Comparison of ENCODE assay signal across 14 cellular contexts in the genomic region with DNA sequence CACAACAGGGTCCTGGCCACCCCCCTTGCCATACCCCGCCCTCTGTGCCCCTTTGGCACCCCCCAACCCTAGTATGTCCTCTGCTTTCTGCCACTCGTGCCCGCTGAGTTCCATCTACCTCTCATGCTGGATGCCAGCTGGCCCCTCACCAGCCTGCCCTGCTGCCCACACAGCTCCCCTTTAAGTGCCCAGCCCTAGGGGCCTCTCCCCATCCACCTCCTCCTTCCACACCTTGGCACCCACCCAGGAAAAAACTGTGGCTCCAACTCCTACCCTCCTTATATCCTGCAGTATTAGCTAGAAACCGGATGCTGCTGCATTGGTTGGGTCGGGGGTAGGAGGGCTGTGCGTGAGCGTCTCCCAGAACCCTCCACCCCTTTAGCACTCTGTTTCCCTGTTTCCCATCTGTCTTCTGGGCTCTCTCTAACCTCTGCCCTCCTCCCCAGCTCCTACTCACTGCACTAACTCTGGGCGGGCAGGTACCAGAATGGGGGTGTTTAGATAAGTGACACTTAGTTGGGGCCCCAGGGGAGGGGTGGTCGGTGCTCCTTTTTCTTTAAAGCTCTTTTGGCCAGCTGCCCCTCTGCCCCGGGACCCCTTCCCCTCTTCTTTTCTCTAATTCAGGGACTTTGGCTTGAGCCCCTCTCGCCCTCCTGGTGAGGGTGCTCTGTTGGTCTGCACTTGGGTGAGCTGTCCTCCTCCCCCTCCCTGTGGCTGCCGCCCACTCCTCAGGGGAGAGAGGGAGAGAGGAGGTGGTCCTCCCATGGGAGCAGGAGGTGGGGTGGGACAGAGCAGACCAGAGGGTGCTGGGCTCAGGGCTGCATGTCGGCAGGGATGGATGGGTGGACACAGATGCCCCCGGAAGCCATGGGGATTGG. TPM values are rescaled to one million over a fixed set of nuclear protein-coding genes. Genes with fewer than 3 reads are reported as not detected.
DNase-seq lines count a peak whose midpoint lies in the region; ATAC-seq and TF ChIP-seq lines count a peak whose summit lies in the region.
"Had no signal": no experiment of that assay in that cellular context is flagged by ENCODE, and none has a peak within 500 bp of the region (broad histone marks: within the 10 kb centered on the region; RNA-seq: fewer than 3 reads in every experiment).

No MANE protein-coding gene starts in this region.

- DNase-seq in NCI-H1694 treated with DMSO at 0.1 percent for 48 hours (lab: John Stamatoyannopoulos, UW) = peak; percentile 36
- no peak for DNase-seq in left ventricle myocardium inferior
- no peak for DNase-seq in stimulated activated effector memory CD8-positive, alpha-beta T cell treated with anti-CD3 and anti-CD28 coated beads, Interleukin-12 subunit alpha, Interleukin-12 subunit beta, amount 100 ng/mL, for 72 hours (ENCODE audit: low spot score in 2 of 2)
- no peak for DNase-seq in NCI-H2081 treated with DMSO at 0.1 percent for 48 hours (lab: John Stamatoyannopoulos, UW)
- no peak for DNase-seq in RPMI8226
- no peak for DNase-seq in hypothalamus (lab: John Stamatoyannopoulos, UW)
- DNase-seq: activated CD4-positive, alpha-beta T cell treated with anti-CD3 and anti-CD28 coated beads, Interleukin-2, amount 50 U/mL, for 48 hours; activated effector memory CD4-positive, alpha-beta T cell treated with Interleukin-2 at 50 U/mL for 16 hours; GDM1; MG63; natural killer cell had no signal

- peak overlapping the region; percentile 74 to 100 (median 95) for H3K4me2 ChIP-seq in BLaER1 treated with 17β-estradiol and CSF1 and Interleukin-3, amounts not matched to agents 10 nM and 100 nM

- intact Hi-C loops in left ventricle myocardium inferior (cut with micrococcal nuclease) = no loop called here

- H3K27ac Mint-ChIP-seq in stimulated activated effector memory CD8-positive, alpha-beta T cell treated with anti-CD3 and anti-CD28 coated beads, Interleukin-12 subunit alpha, Interleukin-12 subunit beta, amount 100 ng/mL, for 72 hours = peak overlapping the region; percentile 86

- H4K20me1 ChIP-seq in BLaER1 treated with 17β-estradiol and CSF1 and Interleukin-3, amounts not matched to agents 10 nM and 100 nM = peaks cover 0 to 7% (median 0%) of the 10 kb centered on the region in 11 experiments; a peak in 1 of 22 replicates

- H3K9ac ChIP-seq in BLaER1 treated with 17β-estradiol and CSF1 and Interleukin-3, amounts not matched to agents 10 nM and 100 nM = peak overlapping the region in 9 of 11 experiments; percentile 13 to 62 (median 50); a peak in 14 of 22 replicates

- peaks cover 89% of the 10 kb centered on the region for H3K36me3 Mint-ChIP-seq in stimulated activated effector memory CD8-positive, alpha-beta T cell treated with anti-CD3 and anti-CD28 coated beads, Interleukin-12 subunit alpha, Interleukin-12 subunit beta, amount 100 ng/mL, for 72 hours

- no peak overlapping the region for H3K4me3 Mint-ChIP-seq in stimulated activated effector memory CD8-positive, alpha-beta T cell treated with anti-CD3 and anti-CD28 coated beads, Interleukin-12 subunit alpha, Interleukin-12 subunit beta, amount 100 ng/mL, for 72 hours
- H3K4me3 Mint-ChIP-seq: natural killer cell had no signal

- H3K27ac ChIP-seq in BLaER1 treated with 17β-estradiol and CSF1 and Interleukin-3, amounts not matched to agents 10 nM and 100 nM = peak overlapping the region in 8 of 11 experiments; percentile 24 to 73 (median 49); a peak in 14 of 22 replicates
- H3K27ac ChIP-seq in left ventricle myocardium inferior (replicated peaks) = peak overlapping the region; percentile 100
- H3K27ac ChIP-seq: C4-2B had no signal

- H3K4me1 Mint-ChIP-seq in stimulated activated effector memory CD8-positive, alpha-beta T cell treated with anti-CD3 and anti-CD28 coated beads, Interleukin-12 subunit alpha, Interleukin-12 subunit beta, amount 100 ng/mL, for 72 hours = peaks cover 35% of the 10 kb centered on the region

- no peak for ATAC-seq in stimulated activated effector memory CD8-positive, alpha-beta T cell treated with anti-CD3 and anti-CD28 coated beads, Interleukin-12 subunit alpha, Interleukin-12 subunit beta, amount 100 ng/mL, for 72 hours
- ATAC-seq in HG03457 (IDR thresholded peaks at IDR 0.05; ENCODE audit: unreplicated experiment) = no peak
- ATAC-seq: natural killer cell had no signal

- no peaks in the 10 kb centered on the region for H3K9me3 Mint-ChIP-seq in stimulated activated effector memory CD8-positive, alpha-beta T cell treated with anti-CD3 and anti-CD28 coated beads, Interleukin-12 subunit alpha, Interleukin-12 subunit beta, amount 100 ng/mL, for 72 hours
- H3K9me3 Mint-ChIP-seq: natural killer cell had no signal

- H3K9me3 ChIP-seq in BLaER1 treated with 17β-estradiol and CSF1 and Interleukin-3, amounts not matched to agents 10 nM and 100 nM (replicated peaks in 1 of 11) = no peaks in the 10 kb centered on the region
- no peaks in the 10 kb centered on the region for H3K9me3 ChIP-seq in left ventricle myocardium inferior (replicated peaks)
- H3K9me3 ChIP-seq: MG63 had no signal

- TF ChIP-seq CTCF in left ventricle myocardium inferior (IDR thresholded peaks at IDR 0.05; ENCODE audit: borderline replicate concordance) = no peak

- H3K4me3 ChIP-seq in BLaER1 treated with 17β-estradiol and CSF1 and Interleukin-3, amounts not matched to agents 10 nM and 100 nM = no peak overlapping the region; a peak in 2 of 20 replicates
- no peak overlapping the region for H3K4me3 ChIP-seq in left ventricle myocardium inferior
- H3K4me3 ChIP-seq: MG63 had no signal

- H3K27me3 ChIP-seq in BLaER1 treated with 17β-estradiol and CSF1 and Interleukin-3, amounts not matched to agents 10 nM and 100 nM = no peaks in the 10 kb centered on the region
- H3K27me3 ChIP-seq in left ventricle myocardium inferior (ENCODE audit: low read depth) = no peaks in the 10 kb centered on the region
- H3K27me3 ChIP-seq: MG63 had no signal

- peaks cover 65 to 71% (median 66%) of the 10 kb centered on the region in 10 experiments for H3K4me1 ChIP-seq in BLaER1 treated with 17β-estradiol and CSF1 and Interleukin-3, amounts not matched to agents 10 nM and 100 nM
- peaks cover 80% of the 10 kb centered on the region for H3K4me1 ChIP-seq in left ventricle myocardium inferior

- H3K36me3 ChIP-seq in BLaER1 treated with 17β-estradiol and CSF1 and Interleukin-3, amounts not matched to agents 10 nM and 100 nM = peaks cover 23 to 66% (median 49%) of the 10 kb centered on the region in 11 experiments
- H3K36me3 ChIP-seq in left ventricle myocardium inferior = peaks cover 77% of the 10 kb centered on the region

RNA-seq across cellular contexts. Expression of gene NR1D1, which starts 9.9 kb away (rescaled TPM):
- total RNA-seq in left ventricle myocardium inferior = 19.1 TPM

RNA-seq across cellular contexts. Expression of gene THRA, which starts 27.7 kb away (rescaled TPM):
- total RNA-seq in left ventricle myocardium inferior = 78.3 TPM

RNA-seq across cellular contexts. Expression of gene MSL1, which starts 31.3 kb away (rescaled TPM):
- total RNA-seq in left ventricle myocardium inferior = 39.8 TPM

RNA-seq across cellular contexts. Expression of gene MED24, which starts 36.3 kb away (rescaled TPM):
- total RNA-seq in left ventricle myocardium inferior = 58.2 TPM

RNA-seq across cellular contexts. Expression of gene CASC3, which starts 49.9 kb away (rescaled TPM):
- total RNA-seq in left ventricle myocardium inferior = 44.0 TPM
